11 cellular contexts compared by ENCODE assay signal in the genomic region with DNA sequence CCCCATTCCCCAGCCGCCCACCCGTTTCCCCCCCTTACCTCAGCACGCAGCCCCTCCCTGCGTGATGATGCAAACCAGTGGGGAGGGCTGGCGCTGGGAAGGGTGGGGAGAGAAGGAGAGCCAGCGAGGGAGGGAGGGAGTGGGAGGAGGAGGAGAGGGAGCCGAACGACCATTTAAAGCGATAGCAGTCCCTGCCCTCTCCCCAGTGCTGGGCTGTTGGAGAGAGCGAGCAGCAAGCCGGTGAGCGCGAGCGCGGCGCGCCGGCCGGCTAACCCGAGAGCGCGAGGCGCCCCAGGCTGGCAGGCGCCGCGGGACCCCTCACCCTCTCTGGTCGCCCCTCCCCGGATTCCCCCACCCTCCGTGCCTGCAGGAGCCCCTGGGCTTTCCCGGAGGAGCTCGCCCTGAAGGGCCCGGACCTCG. TPM values are rescaled to one million over a fixed set of nuclear protein-coding genes. Genes with fewer than 3 reads are reported as not detected.
DNase-seq lines count a peak whose midpoint lies in the region; FAIRE-seq and TF ChIP-seq lines count a peak whose summit lies in the region.
"Had no signal": no experiment of that assay in that cellular context is flagged by ENCODE, and none has a peak within 500 bp of the region (broad histone marks: within the 10 kb centered on the region; RNA-seq: fewer than 3 reads in every experiment).

A gene (plus strand): TSS at position 205 of the 420 bp plus-strand sequence.

- no peak for FAIRE-seq in H54 (lab: Jason Lieb, UNC)
- no peak for FAIRE-seq in GM12891 (lab: Jason Lieb, UNC)

- H3K36me3 Mint-ChIP-seq in progenitor cell of endocrine pancreas (ENCODE audit: insufficient read depth): no peaks in the 10 kb centered on the region

- peak within 1 kb of the TSS; percentile 69 for H3K4me3 Mint-ChIP-seq in progenitor cell of endocrine pancreas (ENCODE audit: low read depth)

- H3K4me1 ChIP-seq in iPS DF 6.9 (ENCODE audit: control insufficient read depth, insufficient read depth, low read length) (no peaks in the 10 kb centered on the region), PC-9 (replicated peaks; ENCODE audit: insufficient read depth) (no peaks in the 10 kb centered on the region)

- peaks cover 4% of the 10 kb centered on the region for H3K4me1 Mint-ChIP-seq in progenitor cell of endocrine pancreas (ENCODE audit: low read depth)

- no peak within 1 kb of the TSS for H2AFZ ChIP-seq in PC-9

- TF ChIP-seq CTCF in progenitor cell of endocrine pancreas (IDR thresholded peaks at IDR 0.05; ENCODE audit: unreplicated experiment): no peak
- TF ChIP-seq CTCF in PC-9 (conservative IDR thresholded peaks at IDR 0.05): no peak

- peaks cover 92% of the 10 kb centered on the region for H3K27me3 Mint-ChIP-seq in progenitor cell of endocrine pancreas

- H3K9me3 ChIP-seq in iPS DF 6.9 (ENCODE audit: control insufficient read depth, insufficient read depth, low read length): peaks cover 1% of the 10 kb centered on the region; the same call in 1 of the 2 replicates
- H3K9me3 ChIP-seq in PC-9 (ENCODE audit: insufficient read depth, low read depth): no peaks in the 10 kb centered on the region

- H3K27ac Mint-ChIP-seq in progenitor cell of endocrine pancreas: no peak within 1 kb of the TSS

- no peak within 1 kb of the TSS for H3K4me2 ChIP-seq in PC-9

- no peaks in the 10 kb centered on the region; the same call in 1 of the 2 replicates for H3K36me3 ChIP-seq in iPS DF 6.9 (ENCODE audit: control insufficient read depth, insufficient read depth, low read length)
- H3K36me3 ChIP-seq in PC-9 (ENCODE audit: low read depth): no peaks in the 10 kb centered on the region

- POLR2A ChIA-PET in PC-9 (lab: Charles Lee; ENCODE audit: unreplicated experiment): no interaction called here

- no peaks in the 10 kb centered on the region for H3K79me2 ChIP-seq in PC-9 (ENCODE audit: low read depth)

- CTCF ChIA-PET in PC-9 (lab: Charles Lee): no interaction called here

- no TSS peak for BruUV-seq in PC-9 (replicated peaks; lab: Mats Ljungman, UMichigan)

- H3K27ac ChIP-seq in angular gyrus (ENCODE audit: low read depth, low read length): peak within 1 kb of the TSS; percentile 30
- no peak within 1 kb of the TSS for H3K27ac ChIP-seq in iPS DF 6.9 (ENCODE audit: low read length)
- no peak within 1 kb of the TSS for H3K27ac ChIP-seq in PC-9
- H3K27ac ChIP-seq: VCaP had no signal

- H3K9me3 Mint-ChIP-seq in progenitor cell of endocrine pancreas (ENCODE audit: low read depth): no peaks in the 10 kb centered on the region

- H3K4me3 ChIP-seq in iPS DF 6.9 (ENCODE audit: low read length): peak within 1 kb of the TSS; percentile 58
- no peak within 1 kb of the TSS for H3K4me3 ChIP-seq in PC-9

- DNase-seq in HT1080 (ENCODE audit: low read depth) (peak; percentile 55), iPS DF 6.9 (ENCODE audit: low read depth, low spot score) (no peak), progenitor cell of endocrine pancreas (ENCODE audit: low spot score, unreplicated experiment) (peak; percentile 28), H54 (ENCODE audit: insufficient read length, low spot score) (no peak), GM12891 (ENCODE audit: insufficient read length, low spot score) (no peak), DMS 273 (lab: John Stamatoyannopoulos, UW; ENCODE audit: unreplicated experiment) (no peak), PC-9 (no peak)
- DNase-seq: DND-41, NCI-H2171 treated with DMSO at 0.1 percent for 48 hours had no signal

- WGBS in iPS DF 6.9 (ENCODE audit: insufficient coverage, insufficient read length): no CpG with 5 or more reads among the region's 33 CpGs

- no peaks in the 10 kb centered on the region for H3K9me2 ChIP-seq in PC-9 (ENCODE audit: insufficient read depth)

- H3K27me3 ChIP-seq in iPS DF 6.9 (ENCODE audit: control insufficient read depth, insufficient read depth, low read length): peaks cover 25% of the 10 kb centered on the region
- peaks cover 12% of the 10 kb centered on the region; the same call in 1 of the 2 replicates for H3K27me3 ChIP-seq in PC-9 (ENCODE audit: insufficient read depth, low read depth)

- TF ChIP-seq POLR2A in H54 (IDR thresholded peaks at IDR 0.05; ENCODE audit: low read depth, low read length) (no peak), GM12891 (IDR thresholded peaks at IDR 0.05; ENCODE audit: low read depth, low read length) (no peak)

- H4K20me1 ChIP-seq in PC-9 (ENCODE audit: insufficient read depth): no peaks in the 10 kb centered on the region

- intact Hi-C loops in PC-9 (cut with micrococcal nuclease; ENCODE audit: unreplicated experiment): no loop called here

- H3F3A ChIP-seq in PC-9 (ENCODE audit: insufficient read depth, low read depth): no peaks in the 10 kb centered on the region

TF ChIP-seq in GM12891, 5 proteins besides CTCF, POLR2A, EP300 and RAD21:
- TF ChIP-seq TAF1 (IDR thresholded peaks at IDR 0.05; ENCODE audit: low read depth, low read length) (no peak), POLR2AphosphoS5 (IDR thresholded peaks at IDR 0.05; ENCODE audit: low read depth, low read length) (no peak), PAX5 (IDR thresholded peaks at IDR 0.05; ENCODE audit: insufficient read depth, low read length, severe bottlenecking) (no peak)
TF ChIP-seq in GM12891: peak in this region for 0.

RNA-seq across cellular contexts. Expression of the gene that starts here (rescaled TPM):
- 0.13 and 0.27 TPM in 2 replicates for total RNA-seq in HT1080 (2014; rRNA removed; shearing (Covaris generic))
- polyA plus RNA-seq in HT1080 (2015; cell fraction: cytosol; rRNA removed): 0.02 and 0.09 TPM in 2 replicates
- polyA plus RNA-seq in HT1080 (2015; cell fraction: nucleus; rRNA removed): 0.06 and 0.23 TPM in 2 replicates
- total RNA-seq in progenitor cell of endocrine pancreas (0.29 and 0.34 TPM in 2 replicates), PC-9 (2021) (not detected in 2 replicates)
- not detected for polyA plus RNA-seq in GM12891 (2012; ENCODE audit: low read depth, missing spikeins)

Comparison
In these comparisons a context has a peak if more than half of its experiments do, and no peak if none do; other contexts are left out.
1. Peak in DNase-seq in HT1080; RNA of the gene not detected or under 1 TPM.
2. Peak in DNase-seq in progenitor cell of endocrine pancreas; RNA of the gene not detected or under 1 TPM.